In the genomic region with DNA sequence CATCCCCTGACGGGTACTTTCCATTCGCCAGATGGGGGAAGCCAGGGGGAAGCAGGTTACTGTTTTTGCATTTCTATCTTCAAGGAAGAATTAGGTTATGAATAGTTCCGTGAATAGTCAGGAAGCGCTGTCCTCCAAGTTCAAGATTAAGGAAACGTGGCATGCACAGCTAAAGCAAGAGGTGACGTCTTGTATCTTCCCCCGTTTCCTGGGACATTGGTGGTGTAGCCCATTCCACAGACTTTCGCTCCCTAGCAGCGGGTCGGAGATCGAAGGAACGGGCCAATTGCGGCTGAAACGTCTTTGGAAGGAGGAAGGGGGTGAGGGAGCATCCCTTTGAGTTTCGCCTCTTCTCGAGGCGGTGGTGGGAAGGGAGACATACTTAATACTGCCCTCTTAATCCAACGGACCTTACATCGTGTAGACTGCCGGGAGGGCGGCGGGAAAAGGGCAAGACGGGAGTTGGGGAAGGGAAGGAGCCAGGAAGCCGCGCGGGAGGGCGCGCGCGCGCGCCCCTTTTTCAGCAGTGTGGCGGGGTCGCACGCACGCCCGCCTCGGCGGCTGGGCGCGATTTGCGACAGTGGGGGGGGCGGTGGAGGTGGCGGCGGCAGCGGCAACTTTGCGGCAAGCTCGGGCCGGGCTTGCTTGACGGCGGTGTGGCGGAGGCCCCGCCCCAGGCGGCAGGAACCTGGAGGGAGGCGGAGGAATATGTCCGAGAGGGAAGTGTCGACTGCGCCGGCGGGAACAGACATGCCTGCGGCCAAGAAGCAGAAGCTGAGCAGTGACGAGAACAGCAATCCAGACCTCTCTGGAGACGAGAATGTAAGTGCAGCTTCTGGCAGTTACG, we compare ENCODE assay signal across 1 cellular context.
TF ChIP-seq lines count a peak whose summit lies in the region.

A gene with protein sequence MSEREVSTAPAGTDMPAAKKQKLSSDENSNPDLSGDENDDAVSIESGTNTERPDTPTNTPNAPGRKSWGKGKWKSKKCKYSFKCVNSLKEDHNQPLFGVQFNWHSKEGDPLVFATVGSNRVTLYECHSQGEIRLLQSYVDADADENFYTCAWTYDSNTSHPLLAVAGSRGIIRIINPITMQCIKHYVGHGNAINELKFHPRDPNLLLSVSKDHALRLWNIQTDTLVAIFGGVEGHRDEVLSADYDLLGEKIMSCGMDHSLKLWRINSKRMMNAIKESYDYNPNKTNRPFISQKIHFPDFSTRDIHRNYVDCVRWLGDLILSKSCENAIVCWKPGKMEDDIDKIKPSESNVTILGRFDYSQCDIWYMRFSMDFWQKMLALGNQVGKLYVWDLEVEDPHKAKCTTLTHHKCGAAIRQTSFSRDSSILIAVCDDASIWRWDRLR (plus strand): TSS at position 232 of the 847 bp plus-strand sequence. CDS start 477 bp downstream, at position 709.

TF ChIP-seq in HepG2, 621 proteins besides CTCF, POLR2A, EP300 and RAD21 (continued from another document and continues in another):
- TF ChIP-seq, protein P1, sequence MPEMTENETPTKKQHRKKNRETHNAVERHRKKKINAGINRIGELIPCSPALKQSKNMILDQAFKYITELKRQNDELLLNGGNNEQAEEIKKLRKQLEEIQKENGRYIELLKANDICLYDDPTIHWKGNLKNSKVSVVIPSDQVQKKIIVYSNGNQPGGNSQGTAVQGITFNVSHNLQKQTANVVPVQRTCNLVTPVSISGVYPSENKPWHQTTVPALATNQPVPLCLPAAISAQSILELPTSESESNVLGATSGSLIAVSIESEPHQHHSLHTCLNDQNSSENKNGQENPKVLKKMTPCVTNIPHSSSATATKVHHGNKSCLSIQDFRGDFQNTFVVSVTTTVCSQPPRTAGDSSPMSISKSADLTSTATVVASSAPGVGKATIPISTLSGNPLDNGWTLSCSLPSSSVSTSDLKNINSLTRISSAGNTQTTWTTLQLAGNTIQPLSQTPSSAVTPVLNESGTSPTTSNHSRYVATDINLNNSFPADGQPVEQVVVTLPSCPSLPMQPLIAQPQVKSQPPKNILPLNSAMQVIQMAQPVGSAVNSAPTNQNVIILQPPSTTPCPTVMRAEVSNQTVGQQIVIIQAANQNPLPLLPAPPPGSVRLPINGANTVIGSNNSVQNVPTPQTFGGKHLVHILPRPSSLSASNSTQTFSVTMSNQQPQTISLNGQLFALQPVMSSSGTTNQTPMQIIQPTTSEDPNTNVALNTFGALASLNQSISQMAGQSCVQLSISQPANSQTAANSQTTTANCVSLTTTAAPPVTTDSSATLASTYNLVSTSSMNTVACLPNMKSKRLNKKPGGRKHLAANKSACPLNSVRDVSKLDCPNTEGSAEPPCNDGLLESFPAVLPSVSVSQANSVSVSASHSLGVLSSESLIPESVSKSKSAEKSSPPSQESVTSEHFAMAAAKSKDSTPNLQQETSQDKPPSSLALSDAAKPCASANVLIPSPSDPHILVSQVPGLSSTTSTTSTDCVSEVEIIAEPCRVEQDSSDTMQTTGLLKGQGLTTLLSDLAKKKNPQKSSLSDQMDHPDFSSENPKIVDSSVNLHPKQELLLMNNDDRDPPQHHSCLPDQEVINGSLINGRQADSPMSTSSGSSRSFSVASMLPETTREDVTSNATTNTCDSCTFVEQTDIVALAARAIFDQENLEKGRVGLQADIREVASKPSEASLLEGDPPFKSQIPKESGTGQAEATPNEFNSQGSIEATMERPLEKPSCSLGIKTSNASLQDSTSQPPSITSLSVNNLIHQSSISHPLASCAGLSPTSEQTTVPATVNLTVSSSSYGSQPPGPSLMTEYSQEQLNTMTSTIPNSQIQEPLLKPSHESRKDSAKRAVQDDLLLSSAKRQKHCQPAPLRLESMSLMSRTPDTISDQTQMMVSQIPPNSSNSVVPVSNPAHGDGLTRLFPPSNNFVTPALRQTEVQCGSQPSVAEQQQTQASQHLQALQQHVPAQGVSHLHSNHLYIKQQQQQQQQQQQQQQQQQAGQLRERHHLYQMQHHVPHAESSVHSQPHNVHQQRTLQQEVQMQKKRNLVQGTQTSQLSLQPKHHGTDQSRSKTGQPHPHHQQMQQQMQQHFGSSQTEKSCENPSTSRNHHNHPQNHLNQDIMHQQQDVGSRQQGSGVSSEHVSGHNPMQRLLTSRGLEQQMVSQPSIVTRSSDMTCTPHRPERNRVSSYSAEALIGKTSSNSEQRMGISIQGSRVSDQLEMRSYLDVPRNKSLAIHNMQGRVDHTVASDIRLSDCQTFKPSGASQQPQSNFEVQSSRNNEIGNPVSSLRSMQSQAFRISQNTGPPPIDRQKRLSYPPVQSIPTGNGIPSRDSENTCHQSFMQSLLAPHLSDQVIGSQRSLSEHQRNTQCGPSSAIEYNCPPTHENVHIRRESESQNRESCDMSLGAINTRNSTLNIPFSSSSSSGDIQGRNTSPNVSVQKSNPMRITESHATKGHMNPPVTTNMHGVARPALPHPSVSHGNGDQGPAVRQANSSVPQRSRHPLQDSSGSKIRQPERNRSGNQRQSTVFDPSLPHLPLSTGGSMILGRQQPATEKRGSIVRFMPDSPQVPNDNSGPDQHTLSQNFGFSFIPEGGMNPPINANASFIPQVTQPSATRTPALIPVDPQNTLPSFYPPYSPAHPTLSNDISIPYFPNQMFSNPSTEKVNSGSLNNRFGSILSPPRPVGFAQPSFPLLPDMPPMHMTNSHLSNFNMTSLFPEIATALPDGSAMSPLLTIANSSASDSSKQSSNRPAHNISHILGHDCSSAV (CRISPR knock-in tag; IDR thresholded peaks at IDR 0.05; ENCODE audit: borderline replicate concordance): no peak
- no peak for TF ChIP-seq FOXP1 (IDR thresholded peaks at IDR 0.05)
- TF ChIP-seq FOXP1 (CRISPR knock-in tag; IDR thresholded peaks at IDR 0.05): no peak
- no peak for TF ChIP-seq JUNB (CRISPR knock-in tag; IDR thresholded peaks at IDR 0.05; ENCODE audit: borderline replicate concordance)
- TF ChIP-seq AHR (CRISPR knock-in tag; IDR thresholded peaks at IDR 0.05): peak; percentile 58; the same call in 1 of the 2 replicates
- TF ChIP-seq, protein P2, sequence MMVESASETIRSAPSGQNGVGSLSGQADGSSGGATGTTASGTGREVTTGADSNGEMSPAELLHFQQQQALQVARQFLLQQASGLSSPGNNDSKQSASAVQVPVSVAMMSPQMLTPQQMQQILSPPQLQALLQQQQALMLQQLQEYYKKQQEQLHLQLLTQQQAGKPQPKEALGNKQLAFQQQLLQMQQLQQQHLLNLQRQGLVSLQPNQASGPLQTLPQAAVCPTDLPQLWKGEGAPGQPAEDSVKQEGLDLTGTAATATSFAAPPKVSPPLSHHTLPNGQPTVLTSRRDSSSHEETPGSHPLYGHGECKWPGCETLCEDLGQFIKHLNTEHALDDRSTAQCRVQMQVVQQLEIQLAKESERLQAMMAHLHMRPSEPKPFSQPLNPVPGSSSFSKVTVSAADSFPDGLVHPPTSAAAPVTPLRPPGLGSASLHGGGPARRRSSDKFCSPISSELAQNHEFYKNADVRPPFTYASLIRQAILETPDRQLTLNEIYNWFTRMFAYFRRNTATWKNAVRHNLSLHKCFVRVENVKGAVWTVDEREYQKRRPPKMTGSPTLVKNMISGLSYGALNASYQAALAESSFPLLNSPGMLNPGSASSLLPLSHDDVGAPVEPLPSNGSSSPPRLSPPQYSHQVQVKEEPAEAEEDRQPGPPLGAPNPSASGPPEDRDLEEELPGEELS (CRISPR knock-in tag; IDR thresholded peaks at IDR 0.05): no peak
- TF ChIP-seq ZFY (CRISPR knock-in tag; IDR thresholded peaks at IDR 0.05): peak; percentile 28; the same call in 1 of the 2 replicates
- TF ChIP-seq, protein P3, sequence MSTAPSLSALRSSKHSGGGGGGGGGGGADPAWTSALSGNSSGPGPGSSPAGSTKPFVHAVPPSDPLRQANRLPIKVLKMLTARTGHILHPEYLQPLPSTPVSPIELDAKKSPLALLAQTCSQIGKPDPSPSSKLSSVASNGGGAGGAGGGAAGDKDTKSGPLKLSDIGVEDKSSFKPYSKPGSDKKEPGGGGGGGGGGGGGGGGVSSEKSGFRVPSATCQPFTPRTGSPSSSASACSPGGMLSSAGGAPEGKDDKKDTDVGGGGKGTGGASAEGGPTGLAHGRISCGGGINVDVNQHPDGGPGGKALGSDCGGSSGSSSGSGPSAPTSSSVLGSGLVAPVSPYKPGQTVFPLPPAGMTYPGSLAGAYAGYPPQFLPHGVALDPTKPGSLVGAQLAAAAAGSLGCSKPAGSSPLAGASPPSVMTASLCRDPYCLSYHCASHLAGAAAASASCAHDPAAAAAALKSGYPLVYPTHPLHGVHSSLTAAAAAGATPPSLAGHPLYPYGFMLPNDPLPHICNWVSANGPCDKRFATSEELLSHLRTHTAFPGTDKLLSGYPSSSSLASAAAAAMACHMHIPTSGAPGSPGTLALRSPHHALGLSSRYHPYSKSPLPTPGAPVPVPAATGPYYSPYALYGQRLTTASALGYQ (CRISPR knock-in tag; IDR thresholded peaks at IDR 0.05): no peak
- no peak for TF ChIP-seq SMARCE1 (IDR thresholded peaks at IDR 0.05; ENCODE audit: borderline replicate concordance)
- no peak for TF ChIP-seq MATR3 (CRISPR knock-in tag; IDR thresholded peaks at IDR 0.05)
- TF ChIP-seq, protein P4, sequence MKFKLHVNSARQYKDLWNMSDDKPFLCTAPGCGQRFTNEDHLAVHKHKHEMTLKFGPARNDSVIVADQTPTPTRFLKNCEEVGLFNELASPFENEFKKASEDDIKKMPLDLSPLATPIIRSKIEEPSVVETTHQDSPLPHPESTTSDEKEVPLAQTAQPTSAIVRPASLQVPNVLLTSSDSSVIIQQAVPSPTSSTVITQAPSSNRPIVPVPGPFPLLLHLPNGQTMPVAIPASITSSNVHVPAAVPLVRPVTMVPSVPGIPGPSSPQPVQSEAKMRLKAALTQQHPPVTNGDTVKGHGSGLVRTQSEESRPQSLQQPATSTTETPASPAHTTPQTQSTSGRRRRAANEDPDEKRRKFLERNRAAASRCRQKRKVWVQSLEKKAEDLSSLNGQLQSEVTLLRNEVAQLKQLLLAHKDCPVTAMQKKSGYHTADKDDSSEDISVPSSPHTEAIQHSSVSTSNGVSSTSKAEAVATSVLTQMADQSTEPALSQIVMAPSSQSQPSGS (CRISPR knock-in tag; IDR thresholded peaks at IDR 0.05): peak; percentile 65
- TF ChIP-seq ADNP (CRISPR knock-in tag; IDR thresholded peaks at IDR 0.05): no peak
- TF ChIP-seq NCOA1 (CRISPR knock-in tag; IDR thresholded peaks at IDR 0.05): 0 out of 2 replicates have a peak, but pooled peaks have one; percentile 37
- no peak for TF ChIP-seq HOXA3 (CRISPR knock-in tag; IDR thresholded peaks at IDR 0.05)
- TF ChIP-seq, protein P5, sequence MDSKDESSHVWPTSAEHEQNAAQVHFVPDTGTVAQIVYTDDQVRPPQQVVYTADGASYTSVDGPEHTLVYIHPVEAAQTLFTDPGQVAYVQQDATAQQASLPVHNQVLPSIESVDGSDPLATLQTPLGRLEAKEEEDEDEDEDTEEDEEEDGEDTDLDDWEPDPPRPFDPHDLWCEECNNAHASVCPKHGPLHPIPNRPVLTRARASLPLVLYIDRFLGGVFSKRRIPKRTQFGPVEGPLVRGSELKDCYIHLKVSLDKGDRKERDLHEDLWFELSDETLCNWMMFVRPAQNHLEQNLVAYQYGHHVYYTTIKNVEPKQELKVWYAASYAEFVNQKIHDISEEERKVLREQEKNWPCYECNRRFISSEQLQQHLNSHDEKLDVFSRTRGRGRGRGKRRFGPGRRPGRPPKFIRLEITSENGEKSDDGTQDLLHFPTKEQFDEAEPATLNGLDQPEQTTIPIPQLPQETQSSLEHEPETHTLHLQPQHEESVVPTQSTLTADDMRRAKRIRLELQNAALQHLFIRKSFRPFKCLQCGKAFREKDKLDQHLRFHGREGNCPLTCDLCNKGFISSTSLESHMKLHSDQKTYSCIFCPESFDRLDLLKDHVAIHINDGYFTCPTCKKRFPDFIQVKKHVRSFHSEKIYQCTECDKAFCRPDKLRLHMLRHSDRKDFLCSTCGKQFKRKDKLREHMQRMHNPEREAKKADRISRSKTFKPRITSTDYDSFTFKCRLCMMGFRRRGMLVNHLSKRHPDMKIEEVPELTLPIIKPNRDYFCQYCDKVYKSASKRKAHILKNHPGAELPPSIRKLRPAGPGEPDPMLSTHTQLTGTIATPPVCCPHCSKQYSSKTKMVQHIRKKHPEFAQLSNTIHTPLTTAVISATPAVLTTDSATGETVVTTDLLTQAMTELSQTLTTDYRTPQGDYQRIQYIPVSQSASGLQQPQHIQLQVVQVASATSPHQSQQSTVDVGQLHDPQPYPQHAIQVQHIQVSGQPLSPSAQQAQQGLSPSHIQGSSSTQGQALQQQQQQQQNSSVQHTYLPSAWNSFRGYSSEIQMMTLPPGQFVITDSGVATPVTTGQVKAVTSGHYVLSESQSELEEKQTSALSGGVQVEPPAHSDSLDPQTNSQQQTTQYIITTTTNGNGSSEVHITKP (CRISPR knock-in tag; IDR thresholded peaks at IDR 0.05; ENCODE audit: low read depth): peak; percentile 100
- TF ChIP-seq HNRNPK (IDR thresholded peaks at IDR 0.05; ENCODE audit: low read depth, low read length, poor library complexity, severe bottlenecking): peak; percentile 94
- peak; percentile 44; the same call in 1 of the 2 replicates for TF ChIP-seq GATA4 (IDR thresholded peaks at IDR 0.05; ENCODE audit: borderline replicate concordance, low read depth)
- no peak for TF ChIP-seq ZNF652 (CRISPR knock-in tag; IDR thresholded peaks at IDR 0.05; ENCODE audit: borderline replicate concordance, low read depth)
- TF ChIP-seq, protein P6, sequence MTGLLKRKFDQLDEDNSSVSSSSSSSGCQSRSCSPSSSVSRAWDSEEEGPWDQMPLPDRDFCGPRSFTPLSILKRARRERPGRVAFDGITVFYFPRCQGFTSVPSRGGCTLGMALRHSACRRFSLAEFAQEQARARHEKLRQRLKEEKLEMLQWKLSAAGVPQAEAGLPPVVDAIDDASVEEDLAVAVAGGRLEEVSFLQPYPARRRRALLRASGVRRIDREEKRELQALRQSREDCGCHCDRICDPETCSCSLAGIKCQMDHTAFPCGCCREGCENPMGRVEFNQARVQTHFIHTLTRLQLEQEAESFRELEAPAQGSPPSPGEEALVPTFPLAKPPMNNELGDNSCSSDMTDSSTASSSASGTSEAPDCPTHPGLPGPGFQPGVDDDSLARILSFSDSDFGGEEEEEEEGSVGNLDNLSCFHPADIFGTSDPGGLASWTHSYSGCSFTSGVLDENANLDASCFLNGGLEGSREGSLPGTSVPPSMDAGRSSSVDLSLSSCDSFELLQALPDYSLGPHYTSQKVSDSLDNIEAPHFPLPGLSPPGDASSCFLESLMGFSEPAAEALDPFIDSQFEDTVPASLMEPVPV (CRISPR knock-in tag; IDR thresholded peaks at IDR 0.05): 0 out of 2 replicates have a peak, but pooled peaks have one; percentile 26
- no peak for TF ChIP-seq ZKSCAN1 (IDR thresholded peaks at IDR 0.05; ENCODE audit: low read length)
- TF ChIP-seq BRCA1 (CRISPR knock-in tag; IDR thresholded peaks at IDR 0.05): no peak
